Comparison of ENCODE assay signal across 7 cellular contexts in genomic region chr3:169148448-169149348, GRCh38.
A peak's percentile ranks its signal among the peaks of the same experiment; 100 is the strongest.
DNase-seq lines count a peak whose midpoint lies in the region; ATAC-seq, FAIRE-seq and TF ChIP-seq lines count a peak whose summit lies in the region.

No MANE protein-coding gene starts in this region.

- no peak for TF ChIP-seq CTCF in fibroblast of villous mesenchyme (IDR thresholded peaks at IDR 0.05; ENCODE audit: insufficient read depth, low read depth, low read length)

- H3K4me1 ChIP-seq in skeletal muscle satellite cell (ENCODE audit: control insufficient read depth, insufficient read depth, low read length): peaks cover 9% of the 10 kb centered on the region

- H3K27me3 ChIP-seq in skeletal muscle satellite cell (ENCODE audit: control insufficient read depth, insufficient read depth, low read length): no peaks in the 10 kb centered on the region

- H3K4me3 ChIP-seq in fibroblast of villous mesenchyme (ENCODE audit: low read depth, low read length) (peak overlapping the region; percentile 42), skeletal muscle satellite cell (ENCODE audit: low read length) (peak overlapping the region; percentile 61)

- H3K9me3 ChIP-seq in skeletal muscle satellite cell (replicated peaks; ENCODE audit: low read length): no peaks in the 10 kb centered on the region

- peak; percentile 60 for DNase-seq in M059J (ENCODE audit: low read depth)
- DNase-seq in fibroblast of villous mesenchyme (ENCODE audit: low read depth): no peak
- no peak for DNase-seq in RCC 7860 (ENCODE audit: low spot score)
- no peak for DNase-seq in NCI-H1930 (lab: John Stamatoyannopoulos, UW)
- DNase-seq in midbrain (lab: John Stamatoyannopoulos, UW): no peak

- FAIRE-seq in RCC 7860 (lab: Jason Lieb, UNC): no peak

- peak overlapping the region; percentile 61 for H3K9ac ChIP-seq in skeletal muscle satellite cell (ENCODE audit: low read depth, low read length)

- H3K4me2 ChIP-seq in skeletal muscle satellite cell (ENCODE audit: low read length): peak overlapping the region; percentile 83

- no peaks in the 10 kb centered on the region for H3K36me3 ChIP-seq in skeletal muscle satellite cell (ENCODE audit: insufficient read depth, low read length)

- peak; percentile 11 for ATAC-seq in GM21528 (IDR thresholded peaks at IDR 0.05; ENCODE audit: low FRiP score, unreplicated experiment)
